9 cellular contexts compared by ENCODE assay signal in genomic region chr2:152635635-152636298, GRCh38.
DNase-seq lines count a peak whose midpoint lies in the region; ATAC-seq, FAIRE-seq and TF ChIP-seq lines count a peak whose summit lies in the region.
"Had no signal": no experiment of that assay in that cellular context is flagged by ENCODE, and none has a peak within 500 bp of the region (broad histone marks: within the 10 kb centered on the region; RNA-seq: fewer than 3 reads in every experiment).

No MANE protein-coding gene starts in this region.

- H3K4me3 ChIP-seq in keratinocyte (ENCODE audit: control insufficient read depth in 2 of 3, extremely low read depth in 1 of 3, insufficient read depth in 2 of 3, low read depth in 1 of 3, low read length in 3 of 3): no peak overlapping the region

- FAIRE-seq in D721Med (lab: Jason Lieb, UNC) (no peak), keratinocyte (lab: Jason Lieb, UNC) (peak; percentile 36)

- no peak overlapping the region for H3K9ac ChIP-seq in keratinocyte (ENCODE audit: control insufficient read depth, extremely low read depth, insufficient read depth, low read length)

- H3K4me3 Mint-ChIP-seq in MCF 10A (ENCODE audit: unreplicated experiment): no peak overlapping the region
- H3K4me3 Mint-ChIP-seq: activated naive CD4-positive, alpha-beta T cell treated with anti-CD3 and anti-CD28 coated beads, Interleukin-2, amount 50 U/mL, for 24 hours had no signal

- no peaks in the 10 kb centered on the region for H4K20me1 ChIP-seq in keratinocyte (ENCODE audit: control insufficient read depth, extremely low read depth, insufficient read depth, low read length)

- H2AFZ ChIP-seq in keratinocyte (ENCODE audit: control insufficient read depth, low read length): no peak overlapping the region

- H3K9me3 Mint-ChIP-seq in MCF 10A (ENCODE audit: unreplicated experiment): no peaks in the 10 kb centered on the region
- H3K9me3 Mint-ChIP-seq: activated naive CD4-positive, alpha-beta T cell treated with anti-CD3 and anti-CD28 coated beads, Interleukin-2, amount 50 U/mL, for 24 hours had no signal

- H3K9me1 ChIP-seq in keratinocyte (ENCODE audit: control insufficient read depth, extremely low read depth, insufficient read depth, low read length): no peaks in the 10 kb centered on the region

- POLR2A ChIA-PET in MCF 10A (lab: Yijun Ruan, JAX): interaction anchor here (0.5 to 3.3 kb wide), 9 partner anchors 9 to 545 kb away, joined by 3 to 24 read pairs (median 3); partner anchors contain the start of gene STAM2

- no peaks in the 10 kb centered on the region for H3K27me3 Mint-ChIP-seq in MCF 10A (ENCODE audit: insufficient read depth, unreplicated experiment)
- H3K27me3 Mint-ChIP-seq: activated naive CD4-positive, alpha-beta T cell treated with anti-CD3 and anti-CD28 coated beads, Interleukin-2, amount 50 U/mL, for 24 hours had no signal

- DNase-seq in D721Med (ENCODE audit: insufficient read length, low spot score) (peak; percentile 42), NCI-H1105 (lab: John Stamatoyannopoulos, UW) (peak; percentile 31), MCF 10A (ENCODE audit: unreplicated experiment) (peak; percentile 72), keratinocyte (ENCODE audit: low read depth, low spot score) (peak; percentile 21), mesenteric fat pad (ENCODE audit: low spot score) (no peak)
- peak; percentile 57 for DNase-seq in stimulated activated CD4-positive, alpha-beta T cell treated with anti-CD3 and anti-CD28 coated beads, Interleukin-4, amount 100 ng/mL, for 1 hour

- H3K4me1 ChIP-seq in keratinocyte (ENCODE audit: control insufficient read depth, extremely low read depth, insufficient read depth, low read length): no peaks in the 10 kb centered on the region

- peak; percentile 78 for ATAC-seq in GM21723 (IDR thresholded peaks at IDR 0.05; ENCODE audit: unreplicated experiment)

- dilution Hi-C loops in keratinocyte (cut with MboI; ENCODE audit: extremely low pct_ligation_motif_present, low sequenced_read_pairs): no loop called here

- H3K27ac ChIP-seq in VCaP: no peak overlapping the region
- H3K27ac ChIP-seq in keratinocyte (ENCODE audit: control insufficient read depth, insufficient read depth, low read length): no peak overlapping the region

- peak; percentile 80 for TF ChIP-seq CTCF in D721Med (IDR thresholded peaks at IDR 0.05; ENCODE audit: insufficient read depth, missing control alignments)
- peak; percentile 72 for TF ChIP-seq CTCF in VCaP (conservative IDR thresholded peaks at IDR 0.05)
- peak; percentile 77 for TF ChIP-seq CTCF in MCF 10A (IDR thresholded peaks at IDR 0.05; ENCODE audit: unreplicated experiment)
- TF ChIP-seq CTCF in keratinocyte (optimal IDR thresholded peaks at IDR 0.05 in 1 of 3, IDR thresholded peaks at IDR 0.05 in 1 of 3, conservative IDR thresholded peaks at IDR 0.05 in 1 of 3; ENCODE audit: extremely low read depth in 1 of 3, insufficient read depth in 2 of 3, low read length in 3 of 3): peak; percentile 74 to 79 (median 75)

- peaks cover 42 to 47% of the 10 kb centered on the region in 2 experiments for H3K36me3 ChIP-seq in keratinocyte (ENCODE audit: control insufficient read depth in 2 of 2, extremely low read depth in 1 of 2, insufficient read depth in 2 of 2, low read length in 2 of 2)

- no peaks in the 10 kb centered on the region for H3K27me3 ChIP-seq in keratinocyte (ENCODE audit: control insufficient read depth, extremely low read depth, insufficient read depth, low read length)

- no peaks in the 10 kb centered on the region for H3K4me1 Mint-ChIP-seq in MCF 10A (ENCODE audit: insufficient read depth, unreplicated experiment)
- H3K4me1 Mint-ChIP-seq: activated naive CD4-positive, alpha-beta T cell treated with anti-CD3 and anti-CD28 coated beads, Interleukin-2, amount 50 U/mL, for 24 hours had no signal

- intact Hi-C loops in MCF 10A (cut with micrococcal nuclease): loop anchor here (1.0 to 5.0 kb wide), 4 partner anchors 298 to 598 kb away; partner anchors contain the start of gene FMNL2

- H3K4me2 ChIP-seq in keratinocyte (ENCODE audit: control insufficient read depth, extremely low read depth, insufficient read depth, low read depth, low read length): no peak overlapping the region

- CTCF ChIA-PET in MCF 10A (lab: Yijun Ruan, JAX): interaction anchor here (0.5 to 8.6 kb wide), 75 partner anchors 9 to 1261 kb away, joined by 3 to 99 read pairs (median 4); partner anchors contain the start of gene STAM2

- no peaks in the 10 kb centered on the region for H3K9me3 ChIP-seq in keratinocyte (ENCODE audit: control insufficient read depth, low read depth, low read length)

- peaks cover 54% of the 10 kb centered on the region for H3K36me3 Mint-ChIP-seq in MCF 10A (ENCODE audit: insufficient read depth, unreplicated experiment)
- H3K36me3 Mint-ChIP-seq: activated naive CD4-positive, alpha-beta T cell treated with anti-CD3 and anti-CD28 coated beads, Interleukin-2, amount 50 U/mL, for 24 hours had no signal

- no peak overlapping the region for H3K27ac Mint-ChIP-seq in MCF 10A (ENCODE audit: low read depth, unreplicated experiment)
- H3K27ac Mint-ChIP-seq: activated naive CD4-positive, alpha-beta T cell treated with anti-CD3 and anti-CD28 coated beads, Interleukin-2, amount 50 U/mL, for 24 hours had no signal

- no peaks in the 10 kb centered on the region for H3K79me2 ChIP-seq in keratinocyte (ENCODE audit: control insufficient read depth, insufficient read depth, low read length)

- BruUV-seq in MCF 10A (replicated peaks; lab: Mats Ljungman, UMichigan): no TSS peak
